In the genomic region with DNA sequence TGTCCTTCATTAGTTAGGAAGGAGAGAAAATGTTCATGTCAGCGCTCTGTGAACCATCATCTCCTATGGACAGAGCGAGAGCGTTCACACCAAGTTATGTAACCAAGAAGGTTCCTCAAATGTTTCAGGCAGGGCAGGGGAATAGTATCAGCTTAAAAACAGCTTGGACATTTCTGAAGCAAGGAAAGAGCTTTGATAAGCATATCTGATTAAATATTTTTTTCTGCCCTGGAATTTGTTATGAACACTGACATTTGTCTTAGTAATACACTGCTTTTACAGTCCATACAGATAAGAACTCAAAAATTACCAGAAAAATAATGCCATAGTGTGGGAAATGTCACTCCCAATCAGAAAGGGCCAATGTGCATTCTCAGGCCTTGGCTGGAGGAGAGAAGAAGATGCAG, we compare ENCODE assay signal across 13 cellular contexts.
"Had no signal": no experiment of that assay in that cellular context is flagged by ENCODE, and none has a peak within 500 bp of the region (broad histone marks: within the 10 kb centered on the region; RNA-seq: fewer than 3 reads in every experiment).

No MANE protein-coding gene starts in this region.

- H3K4me3 ChIP-seq: coronary artery, gastroesophageal sphincter, hepatocyte, pancreas, skin epidermis, tibial artery had no signal

- ATAC-seq: gastroesophageal sphincter had no signal

- H3K27ac ChIP-seq: coronary artery, gastroesophageal sphincter, hepatocyte, pancreas, skin epidermis, tibial artery had no signal

- H3K4me1 ChIP-seq: gastroesophageal sphincter, pancreas, tibial artery had no signal

- H3K9me3 ChIP-seq: pancreas had no signal

- DNase-seq: activated CD4-positive, alpha-beta T cell treated with anti-CD3 and anti-CD28 coated beads, Interleukin-2, amount 10 ng/mL, durations not matched to agents 7 days and 5 days; activated CD4-positive, CD25-positive, alpha-beta regulatory T cell; activated naive CD4-positive, alpha-beta T cell treated with anti-CD3 and anti-CD28 coated beads, Interleukin-2, amount 10 ng/mL, durations not matched to agents 7 days and 5 days; central memory CD4-positive, alpha-beta T cell; effector CD4-positive, alpha-beta T cell; kidney; T-helper 2 cell; tibial artery had no signal

- H3K27me3 ChIP-seq: gastroesophageal sphincter, hepatocyte, pancreas, tibial artery had no signal
